Comparison of ENCODE assay signal across 25 cellular contexts in genomic region chr20:51769941-51770615, GRCh38. TPM values are rescaled to one million over a fixed set of nuclear protein-coding genes. Genes with fewer than 3 reads are reported as not detected.
A peak's percentile ranks its signal among the peaks of the same experiment; 100 is the strongest.
DNase-seq lines count a peak whose midpoint lies in the region; ATAC-seq and TF ChIP-seq lines count a peak whose summit lies in the region.
"Had no signal": no experiment of that assay in that cellular context is flagged by ENCODE, and none has a peak within 500 bp of the region (broad histone marks: within the 10 kb centered on the region; RNA-seq: fewer than 3 reads in every experiment).

No MANE protein-coding gene starts in this region.

- peaks cover 18% of the 10 kb centered on the region for H3K27me3 Mint-ChIP-seq in central memory CD8-positive, alpha-beta T cell
- peaks cover 16 to 42% (median 26%) of the 10 kb centered on the region in 5 donors for H3K27me3 Mint-ChIP-seq in naive thymus-derived CD8-positive, alpha-beta T cell

- POLR2A ChIA-PET in A673 (lab: Charles Lee; ENCODE audit: low non-redundant PET) = no interaction called here
- POLR2A ChIA-PET in naive thymus-derived CD8-positive, alpha-beta T cell (lab: Charles Lee) = no interaction called here

- H3K4me1 ChIP-seq in A673 (ENCODE audit: insufficient read depth, low read length, poor library complexity, severe bottlenecking) (peaks cover 9% of the 10 kb centered on the region), GM23248 (ENCODE audit: insufficient read depth) (no peaks in the 10 kb centered on the region)
- H3K4me1 ChIP-seq: SJCRH30 had no signal

- no peaks in the 10 kb centered on the region for H3K9me3 ChIP-seq in A673 (ENCODE audit: low read depth, low read length, poor library complexity, severe bottlenecking)
- H3K9me3 ChIP-seq in GM23248 (ENCODE audit: low read depth) = no peaks in the 10 kb centered on the region
- H3K9me3 ChIP-seq: esophagus squamous epithelium, SJCRH30 had no signal

- no peak overlapping the region for H2AFZ ChIP-seq in GM23248

- CTCF ChIA-PET in A673 (lab: Charles Lee) = interaction anchor here (0.6 to 0.7 kb wide), 2 partner anchors 30 to 130 kb away, joined by 4 read pairs; no protein-coding TSS in a partner anchor

- peaks cover 2% of the 10 kb centered on the region for H3K36me3 Mint-ChIP-seq in central memory CD8-positive, alpha-beta T cell (ENCODE audit: insufficient read depth)
- peaks cover 0 to 5% (median 5%) of the 10 kb centered on the region in 3 donors for H3K36me3 Mint-ChIP-seq in naive thymus-derived CD8-positive, alpha-beta T cell

- in situ Hi-C loops in GM23248 (cut with MboI) = loop anchor here (10.0 kb wide), 3 partner anchors 65 to 315 kb away; no protein-coding TSS in a partner anchor

- H3K27ac Mint-ChIP-seq in central memory CD8-positive, alpha-beta T cell (ENCODE audit: low read depth) = no peak overlapping the region
- H3K27ac Mint-ChIP-seq in naive thymus-derived CD8-positive, alpha-beta T cell = peak overlapping the region in 1 of 10 donors; percentile 83
- H3K27ac Mint-ChIP-seq: activated B cell treated with CpG ODN at 0.5 μM for 24 hours; activated CD8-positive, alpha-beta T cell treated with anti-CD3 and anti-CD28 coated beads for 36 hours; activated naive CD4-positive, alpha-beta T cell treated with anti-CD3 and anti-CD28 coated beads for 36 hours; CD14-positive monocyte had no signal

- TF ChIP-seq CTCF in A673 (conservative IDR thresholded peaks at IDR 0.05; ENCODE audit: low read depth, low read length) = no peak

- H3K27ac ChIP-seq in A673 (ENCODE audit: low read depth, low read length, poor library complexity, severe bottlenecking) = no peak overlapping the region
- no peak overlapping the region for H3K27ac ChIP-seq in GM23248
- H3K27ac ChIP-seq: esophagus squamous epithelium, SJCRH30 had no signal

- H3K4me2 ChIP-seq in GM23248 (ENCODE audit: unreplicated experiment) = no peak overlapping the region

- peaks cover 25% of the 10 kb centered on the region for H3F3A ChIP-seq in GM23248 (ENCODE audit: insufficient read depth)

- DNase-seq in A673 (ENCODE audit: low spot score) (peak; percentile 75), GM23248 (peak; percentile 29), NCI-H2227 treated with DMSO at 0.1 percent for 48 hours (lab: John Stamatoyannopoulos, UW) (no peak), SK-N-DZ (ENCODE audit: low spot score) (no peak)
- DNase-seq in central memory CD8-positive, alpha-beta T cell (ENCODE audit: low spot score in 2 of 2) = no peak
- no peak for DNase-seq in naive thymus-derived CD8-positive, alpha-beta T cell
- no peak for DNase-seq in stimulated activated CD4-positive, alpha-beta T cell treated with anti-CD3 and anti-CD28 coated beads, Interleukin-4, amount 100 ng/mL, for 1 hour
- DNase-seq: activated B cell treated with CpG ODN at 0.5 μM for 24 hours; activated naive CD4-positive, alpha-beta T cell treated with anti-CD3 and anti-CD28 coated beads for 36 hours; activated T-cell treated with anti-CD3 and anti-CD28 coated beads, Interleukin-2, amount 50 U/mL, for 1 hour; cerebellar nuclear complex; effector CD4-positive, alpha-beta T cell; esophagus squamous epithelium; HCEC 1CT; Karpas-422; NCI-H1105; NCI-H2081 treated with DMSO at 0.1 percent for 48 hours; NCI-H510A treated with DMSO at 0.1 percent for 48 hours; SJCRH30; substantia nigra had no signal

- peaks cover 17% of the 10 kb centered on the region for H3K4me1 Mint-ChIP-seq in central memory CD8-positive, alpha-beta T cell
- peaks cover 7 to 13% (median 10%) of the 10 kb centered on the region in 4 donors for H3K4me1 Mint-ChIP-seq in naive thymus-derived CD8-positive, alpha-beta T cell

- no peaks in the 10 kb centered on the region for H3K9me3 Mint-ChIP-seq in central memory CD8-positive, alpha-beta T cell
- H3K9me3 Mint-ChIP-seq in naive thymus-derived CD8-positive, alpha-beta T cell = peaks cover 0 to 2% (median 0%) of the 10 kb centered on the region in 9 donors
- H3K9me3 Mint-ChIP-seq: activated B cell treated with CpG ODN at 0.5 μM for 24 hours; activated CD8-positive, alpha-beta T cell treated with anti-CD3 and anti-CD28 coated beads for 36 hours; activated naive CD4-positive, alpha-beta T cell treated with anti-CD3 and anti-CD28 coated beads for 36 hours had no signal

- no peak overlapping the region for H3K9ac ChIP-seq in GM23248

- BruUV-seq in A673 (replicated peaks; lab: Mats Ljungman, UMichigan) = no TSS peak

- H4K20me1 ChIP-seq in GM23248 (ENCODE audit: insufficient read depth) = no peaks in the 10 kb centered on the region

- 90 to 95% methylated on average over 10 of the region's 10 CpGs for WGBS in GM23248 (ENCODE audit: low coverage in 1 of 2, low lambda C conversion rate in 2 of 2, missing lambda C conversion rate in 2 of 2), 2 experiments

- H3K9me2 ChIP-seq in GM23248 (ENCODE audit: insufficient read depth) = no peaks in the 10 kb centered on the region

- H3K4me3 ChIP-seq in A673 (ENCODE audit: low read depth, low read length, poor library complexity, severe bottlenecking) (no peak overlapping the region), GM23248 (no peak overlapping the region)
- H3K4me3 ChIP-seq: esophagus squamous epithelium, SJCRH30 had no signal

- intact Hi-C loops in A673 (cut with micrococcal nuclease; ENCODE audit: unreplicated experiment) = loop anchor here (10.0 kb wide), 1 partner anchor 135 kb away; no protein-coding TSS in a partner anchor

- H3K79me2 ChIP-seq in GM23248 (ENCODE audit: insufficient read depth) = no peaks in the 10 kb centered on the region

- H3K27me3 ChIP-seq in A673 (replicated peaks; ENCODE audit: insufficient read depth, low read depth, low read length, poor library complexity) (no peaks in the 10 kb centered on the region), GM23248 (replicated peaks; ENCODE audit: insufficient read depth) (no peaks in the 10 kb centered on the region)

- peak overlapping the region; percentile 79 for H3K4me3 Mint-ChIP-seq in central memory CD8-positive, alpha-beta T cell
- peak overlapping the region in 6 of 10 donors; percentile 7 to 85 (median 39) for H3K4me3 Mint-ChIP-seq in naive thymus-derived CD8-positive, alpha-beta T cell
- H3K4me3 Mint-ChIP-seq: activated naive CD4-positive, alpha-beta T cell treated with anti-CD3 and anti-CD28 coated beads for 36 hours had no signal

- H3K36me3 ChIP-seq in A673 (ENCODE audit: insufficient read depth, low read length, poor library complexity, severe bottlenecking) = no peaks in the 10 kb centered on the region
- no peaks in the 10 kb centered on the region for H3K36me3 ChIP-seq in GM23248 (ENCODE audit: low read depth)
- H3K36me3 ChIP-seq: esophagus squamous epithelium, SJCRH30 had no signal

- ATAC-seq in central memory CD8-positive, alpha-beta T cell (replicated peaks; ENCODE audit: extremely low read depth, poor library complexity, severe bottlenecking) = no peak
- no peak for ATAC-seq in naive thymus-derived CD8-positive, alpha-beta T cell
- no peak for ATAC-seq in HG03045 (IDR thresholded peaks at IDR 0.05; ENCODE audit: unreplicated experiment)
- ATAC-seq: activated CD8-positive, alpha-beta T cell treated with anti-CD3 and anti-CD28 coated beads for 36 hours; Panc1 had no signal

RNA-seq across cellular contexts. Expression of gene ATP9A, which starts 1.9 kb away (rescaled TPM):
- 31.2 and 34.8 TPM in 2 replicates for total RNA-seq in A673 (2021)
- 14.2 and 15.9 TPM in 2 replicates for total RNA-seq in GM23248 (2014; rRNA removed; shearing (Covaris generic))
- 6.7 and 6.9 TPM in 2 replicates for polyA plus RNA-seq in GM23248 (2016; fragmentation: Nextera tagmentation; extraction: Ambion mirVana)
- total RNA-seq in naive thymus-derived CD8-positive, alpha-beta T cell = under 1 TPM; 0.08 to 0.19 TPM
- not detected for polyA plus RNA-seq in naive thymus-derived CD8-positive, alpha-beta T cell
- polyA plus RNA-seq in SK-N-DZ (2014; cell fraction: cytosol; rRNA removed) = 3.8 and 4.9 TPM in 2 replicates
- 2.3 and 4.2 TPM in 2 replicates for polyA plus RNA-seq in SK-N-DZ (2014; cell fraction: nucleus; rRNA removed)
- polyA plus RNA-seq: CD14-positive monocyte had no signal

RNA-seq across cellular contexts. Expression of gene SALL4, which starts 32.2 kb away (rescaled TPM):
- 17.7 and 18.4 TPM in 2 replicates for total RNA-seq in A673 (2021)
- total RNA-seq in GM23248 (2014; rRNA removed; shearing (Covaris generic)) = not detected in 2 replicates
- polyA plus RNA-seq in GM23248 (2016; fragmentation: Nextera tagmentation; extraction: Ambion mirVana) = not detected in 2 replicates
- total RNA-seq in naive thymus-derived CD8-positive, alpha-beta T cell = not detected
- under 1 TPM in 1 of 3 donors, not detected in 2; 0.03 TPM for polyA plus RNA-seq in naive thymus-derived CD8-positive, alpha-beta T cell
- 2.9 and 3.3 TPM in 2 replicates for polyA plus RNA-seq in SK-N-DZ (2014; cell fraction: cytosol; rRNA removed)
- 3.5 and 8.2 TPM in 2 replicates for polyA plus RNA-seq in SK-N-DZ (2014; cell fraction: nucleus; rRNA removed)
- total RNA-seq: activated B cell treated with CpG ODN at 0.5 μM for 24 hours; activated naive CD4-positive, alpha-beta T cell treated with anti-CD3 and anti-CD28 coated beads for 36 hours; mononuclear cell; SJCRH30 had no signal
- polyA plus RNA-seq: CD14-positive monocyte had no signal

Comparison
In these comparisons a context has a peak if more than half of its experiments do, and no peak if none do; other contexts are left out.
1. DNase-seq: peak in A673 (single experiment) and GM23248 (single experiment); none in central memory CD8-positive, alpha-beta T cell (0 of 2), naive thymus-derived CD8-positive, alpha-beta T cell (0 of 10), NCI-H2227 treated with DMSO at 0.1 percent for 48 hours (single experiment), SK-N-DZ (single experiment) and stimulated activated CD4-positive, alpha-beta T cell treated with anti-CD3 and anti-CD28 coated beads, Interleukin-4, amount 100 ng/mL, for 1 hour (single experiment).
2. RNA of gene ATP9A, which starts 1.9 kb away (total RNA-seq): 31.2 to 34.8 TPM in A673 and 14.2 to 15.9 TPM in GM23248; 0.08 to 0.19 TPM in naive thymus-derived CD8-positive, alpha-beta T cell; every median in the first group is over 10 times any median in the second.
3. RNA of gene SALL4, which starts 32.2 kb away (total RNA-seq): 17.7 to 18.4 TPM in A673; not detected in naive thymus-derived CD8-positive, alpha-beta T cell and not detected in GM23248; every median in the first group is over 10 times any median in the second.